ENCODE assay signal across 5 cellular contexts in the genomic region with DNA sequence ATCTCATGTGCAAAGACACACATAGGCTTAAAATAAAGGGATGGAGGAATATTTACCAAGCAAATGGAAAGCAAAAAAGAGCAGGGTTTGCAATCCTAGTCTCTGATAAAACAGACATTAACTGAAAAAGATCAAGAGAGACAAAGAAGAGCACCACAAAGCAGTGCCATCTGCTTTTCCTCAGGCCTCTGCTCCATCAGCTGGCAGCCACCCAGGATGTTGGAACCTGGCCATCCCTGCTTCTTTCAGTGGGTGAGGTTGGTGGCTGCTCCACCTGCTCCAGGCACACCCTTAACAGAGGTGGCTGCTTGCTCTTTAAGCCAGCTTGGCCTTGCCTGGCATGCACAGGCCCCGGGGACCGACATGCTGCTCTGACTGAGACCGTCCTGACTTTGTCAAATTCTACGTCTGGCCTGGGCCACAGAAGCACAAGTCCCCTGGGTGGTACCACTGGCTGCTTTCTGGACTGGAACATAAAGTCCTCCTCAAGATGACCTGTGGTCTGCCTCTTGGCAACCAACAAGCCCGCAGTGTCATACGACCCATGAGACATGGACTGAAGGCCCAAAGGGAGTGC. TPM values are rescaled to one million over a fixed set of nuclear protein-coding genes. Genes with fewer than 3 reads are reported as not detected.
"Had no signal": no experiment of that assay in that cellular context is flagged by ENCODE, and none has a peak within 500 bp of the region (broad histone marks: within the 10 kb centered on the region; RNA-seq: fewer than 3 reads in every experiment).

No MANE protein-coding gene starts in this region.

RNA-seq across cellular contexts. Expression of a gene that starts 51.0 kb away (rescaled TPM):
- total RNA-seq: GM23248, H7, HepG2, HFFc6 had no signal
- polyA plus RNA-seq: GM23248, HepG2, IgD-negative memory B cell had no signal
